36 cellular contexts compared by ENCODE assay signal in the genomic region with DNA sequence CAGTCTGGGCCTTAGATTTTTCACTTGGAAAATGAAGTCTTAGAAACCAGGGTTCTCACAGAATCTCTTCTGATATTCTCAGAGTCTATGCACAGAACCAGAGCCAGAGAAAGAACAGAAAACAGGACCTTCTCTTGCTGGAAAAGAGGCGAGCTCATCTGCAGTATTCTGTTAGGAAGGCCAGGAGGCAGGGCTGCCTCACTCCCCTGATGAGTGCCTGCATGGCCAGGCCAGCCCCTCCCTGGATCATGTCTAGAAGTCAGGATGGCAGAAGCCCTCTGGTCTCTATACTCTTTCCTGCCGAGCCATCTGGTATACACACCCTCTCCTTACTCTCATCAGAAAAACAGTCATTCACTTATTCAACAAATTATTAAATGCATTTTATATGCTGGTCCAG. TPM values are rescaled to one million over a fixed set of nuclear protein-coding genes. Genes with fewer than 3 reads are reported as not detected.
"Had no signal": no experiment of that assay in that cellular context is flagged by ENCODE, and none has a peak within 500 bp of the region (broad histone marks: within the 10 kb centered on the region; RNA-seq: fewer than 3 reads in every experiment).

No MANE protein-coding gene starts in this region.

- H3K27ac Mint-ChIP-seq: activated CD4-positive, alpha-beta T cell treated with anti-CD3 and anti-CD28 coated beads for 36 hours; activated CD4-positive, alpha-beta T cell treated with anti-CD3 and anti-CD28 coated beads, Interleukin-2, amount 10 ng/mL, durations not matched to agents 7 days and 5 days; activated naive CD4-positive, alpha-beta T cell treated with anti-CD3 and anti-CD28 coated beads for 36 hours; activated naive CD4-positive, alpha-beta T cell treated with anti-CD3 and anti-CD28 coated beads, Interleukin-2, amount 50 U/mL, for 72 hours; activated T-helper 1 cell treated with anti-CD3 and anti-CD28 coated beads, Interleukin-12 subunit alpha, Interleukin-12 subunit beta, Interleukin-2, Interleukin-4 antibody, amounts not matched to agents 30 ng/mL and 10 ng/mL and 1 ng/mL, durations not matched to agents 14 hours and 24 hours and 36 hours; T-helper 1 cell treated with Interleukin-12 subunit alpha and Interleukin-12 subunit beta and Interleukin-4 antibody, amounts not matched to agents 30 μg/mL and 1 μg/mL, for 36 hours; T-helper 2 cell treated with Interferon-gamma antibody and Interleukin-4, amounts not matched to agents 5 μg/mL and 100 μg/mL, for 36 hours had no signal

- H3K36me3 ChIP-seq: adrenal gland, breast epithelium, MG63, Peyer's patch, SJSA1 had no signal

- H3K4me3 Mint-ChIP-seq: activated CD4-positive, alpha-beta T cell treated with anti-CD3 and anti-CD28 coated beads for 36 hours; activated CD4-positive, alpha-beta T cell treated with anti-CD3 and anti-CD28 coated beads, Interleukin-2, amount 10 ng/mL, durations not matched to agents 7 days and 5 days; activated naive CD4-positive, alpha-beta T cell treated with anti-CD3 and anti-CD28 coated beads for 36 hours; activated T-cell treated with anti-CD3 and anti-CD28 coated beads, Interleukin-2, amount 50 U/mL, for 4 hours; activated T-helper 1 cell treated with anti-CD3 and anti-CD28 coated beads, Interleukin-12 subunit alpha, Interleukin-12 subunit beta, Interleukin-2, Interleukin-4 antibody, amounts not matched to agents 30 ng/mL and 10 ng/mL and 1 ng/mL, durations not matched to agents 14 hours and 24 hours and 36 hours; T-helper 1 cell treated with Interleukin-12 subunit alpha and Interleukin-12 subunit beta and Interleukin-4 antibody, amounts not matched to agents 30 μg/mL and 1 μg/mL, for 36 hours; T-helper 2 cell treated with Interferon-gamma antibody and Interleukin-4, amounts not matched to agents 5 μg/mL and 100 μg/mL, for 36 hours had no signal

- H3K9me3 ChIP-seq: adrenal gland, body of pancreas, breast epithelium, MG63, Peyer's patch, SJSA1, SK-N-SH had no signal

- DNase-seq: activated CD4-positive, alpha-beta T cell treated with anti-CD3 and anti-CD28 coated beads for 36 hours; activated CD4-positive, alpha-beta T cell treated with anti-CD3 and anti-CD28 coated beads, Interleukin-2, amount 10 ng/mL, durations not matched to agents 7 days and 5 days; activated CD4-positive, alpha-beta T cell treated with anti-CD3 and anti-CD28 coated beads, Interleukin-2, amount 50 U/mL, for 48 hours; activated CD8-positive, alpha-beta memory T cell treated with anti-CD3 and anti-CD28 coated beads, Interleukin-2, amount 50 U/mL, for 4 hours; activated gamma-delta T cell treated with Interleukin-2 at 50 U/mL for 16 hours; activated naive CD4-positive, alpha-beta T cell treated with anti-CD3 and anti-CD28 coated beads for 36 hours; activated T-cell treated with anti-CD3 and anti-CD28 coated beads for 4 hours; activated T-cell treated with anti-CD3 and anti-CD28 coated beads, Interleukin-2, amount 50 U/mL, for 4 hours; adrenal gland; body of pancreas; Karpas-422; MG63; NCI-H1048; NCI-H1105 treated with DMSO at 0.1 percent for 48 hours; NCI-H1436 treated with DMSO at 0.1 percent for 48 hours; NCI-H1694 treated with DMSO at 0.1 percent for 48 hours; NCI-H2029; NCI-H345; NCI-H510A; NCI-H526; NCI-H748 treated with DMSO at 0.1 percent for 48 hours; NK-92 treated with Interleukin-12 subunit alpha and Interleukin-12 subunit beta, amount 100 ng/mL, for 24 hours; PC-3; Peyer's patch; RPMI8226; SHP77 treated with DMSO at 0.1 percent for 48 hours; SK-N-SH had no signal

- H3K4me3 ChIP-seq: adrenal gland, body of pancreas, breast epithelium, MG63, Peyer's patch, SJSA1 had no signal

- ATAC-seq: activated CD4-positive, alpha-beta T cell treated with anti-CD3 and anti-CD28 coated beads for 36 hours; activated CD4-positive, CD25-positive, alpha-beta regulatory T cell treated with anti-CD3 and anti-CD28 coated beads, Interleukin-2, amount 50 U/mL, for 24 hours; activated naive CD4-positive, alpha-beta T cell treated with anti-CD3 and anti-CD28 coated beads, Interleukin-2, amount 50 U/mL, for 72 hours; activated T-cell treated with anti-CD3 and anti-CD28 coated beads, Interleukin-2, amount 50 U/mL, for 4 hours; body of pancreas; PC-3 had no signal

- H3K4me1 ChIP-seq: adrenal gland, body of pancreas, breast epithelium, Peyer's patch had no signal

- H3K9ac ChIP-seq: SK-N-SH had no signal

- H3K4me2 ChIP-seq: SK-N-SH had no signal

- H3K36me3 Mint-ChIP-seq: activated naive CD4-positive, alpha-beta T cell treated with anti-CD3 and anti-CD28 coated beads, Interleukin-2, amount 50 U/mL, for 72 hours had no signal

- H3K27ac ChIP-seq: adrenal gland, body of pancreas, breast epithelium, Peyer's patch, SJSA1 had no signal

- H3K27me3 ChIP-seq: adrenal gland, body of pancreas, breast epithelium, MG63, Peyer's patch had no signal

- H3K4me1 Mint-ChIP-seq: activated CD4-positive, alpha-beta T cell treated with anti-CD3 and anti-CD28 coated beads for 36 hours; activated CD4-positive, alpha-beta T cell treated with anti-CD3 and anti-CD28 coated beads, Interleukin-2, amount 10 ng/mL, durations not matched to agents 7 days and 5 days had no signal

- H3K27me3 Mint-ChIP-seq: activated CD4-positive, alpha-beta T cell treated with anti-CD3 and anti-CD28 coated beads for 36 hours; activated CD4-positive, alpha-beta T cell treated with anti-CD3 and anti-CD28 coated beads, Interleukin-2, amount 10 ng/mL, durations not matched to agents 7 days and 5 days had no signal

- H3K9me3 Mint-ChIP-seq: activated CD4-positive, alpha-beta T cell treated with anti-CD3 and anti-CD28 coated beads, Interleukin-2, amount 10 ng/mL, durations not matched to agents 7 days and 5 days; activated naive CD4-positive, alpha-beta T cell treated with anti-CD3 and anti-CD28 coated beads for 36 hours; activated naive CD4-positive, alpha-beta T cell treated with anti-CD3 and anti-CD28 coated beads, Interleukin-2, amount 50 U/mL, for 72 hours; activated T-cell treated with anti-CD3 and anti-CD28 coated beads, Interleukin-2, amount 50 U/mL, for 4 hours; activated T-helper 1 cell treated with anti-CD3 and anti-CD28 coated beads, Interleukin-12 subunit alpha, Interleukin-12 subunit beta, Interleukin-2, Interleukin-4 antibody, amounts not matched to agents 30 ng/mL and 10 ng/mL and 1 ng/mL, durations not matched to agents 14 hours and 24 hours and 36 hours; T-helper 1 cell treated with Interleukin-12 subunit alpha and Interleukin-12 subunit beta and Interleukin-4 antibody, amounts not matched to agents 30 μg/mL and 1 μg/mL, for 36 hours; T-helper 2 cell treated with Interferon-gamma antibody and Interleukin-4, amounts not matched to agents 5 μg/mL and 100 μg/mL, for 36 hours had no signal

RNA-seq across cellular contexts. Expression of a gene that starts 0.7 kb away (rescaled TPM):
- total RNA-seq: activated CD4-positive, alpha-beta T cell treated with anti-CD3 and anti-CD28 coated beads for 36 hours; activated CD4-positive, alpha-beta T cell treated with anti-CD3 and anti-CD28 coated beads, Interleukin-2, amount 10 ng/mL, durations not matched to agents 7 days and 5 days; activated naive CD4-positive, alpha-beta T cell treated with anti-CD3 and anti-CD28 coated beads for 36 hours; activated naive CD4-positive, alpha-beta T cell treated with anti-CD3 and anti-CD28 coated beads, Interleukin-2, amount 50 U/mL, for 72 hours; activated T-cell treated with anti-CD3 and anti-CD28 coated beads, Interleukin-2, amount 50 U/mL, for 4 hours; activated T-helper 1 cell treated with anti-CD3 and anti-CD28 coated beads, Interleukin-12 subunit alpha, Interleukin-12 subunit beta, Interleukin-2, Interleukin-4 antibody, amounts not matched to agents 30 ng/mL and 10 ng/mL and 1 ng/mL, durations not matched to agents 14 hours and 24 hours and 36 hours; adrenal gland; astrocyte; body of pancreas; breast epithelium; cardiac septum; PC-3; Peyer's patch; SJSA1 had no signal
- polyA plus RNA-seq: adrenal gland, SK-N-SH had no signal

RNA-seq across cellular contexts. Expression of a gene that starts 33.0 kb away (rescaled TPM):
- total RNA-seq: activated CD4-positive, alpha-beta T cell treated with anti-CD3 and anti-CD28 coated beads for 36 hours; activated CD4-positive, alpha-beta T cell treated with anti-CD3 and anti-CD28 coated beads, Interleukin-2, amount 10 ng/mL, durations not matched to agents 7 days and 5 days; activated naive CD4-positive, alpha-beta T cell treated with anti-CD3 and anti-CD28 coated beads for 36 hours; activated naive CD4-positive, alpha-beta T cell treated with anti-CD3 and anti-CD28 coated beads, Interleukin-2, amount 50 U/mL, for 72 hours; activated T-cell treated with anti-CD3 and anti-CD28 coated beads, Interleukin-2, amount 50 U/mL, for 4 hours; activated T-helper 1 cell treated with anti-CD3 and anti-CD28 coated beads, Interleukin-12 subunit alpha, Interleukin-12 subunit beta, Interleukin-2, Interleukin-4 antibody, amounts not matched to agents 30 ng/mL and 10 ng/mL and 1 ng/mL, durations not matched to agents 14 hours and 24 hours and 36 hours; adrenal gland; astrocyte; body of pancreas; breast epithelium; cardiac septum; PC-3; Peyer's patch; SJSA1 had no signal
- polyA plus RNA-seq: adrenal gland, SK-N-SH had no signal

RNA-seq across cellular contexts. Expression of a gene that starts 37.6 kb away (rescaled TPM):
- total RNA-seq: activated CD4-positive, alpha-beta T cell treated with anti-CD3 and anti-CD28 coated beads for 36 hours; activated CD4-positive, alpha-beta T cell treated with anti-CD3 and anti-CD28 coated beads, Interleukin-2, amount 10 ng/mL, durations not matched to agents 7 days and 5 days; activated naive CD4-positive, alpha-beta T cell treated with anti-CD3 and anti-CD28 coated beads for 36 hours; activated naive CD4-positive, alpha-beta T cell treated with anti-CD3 and anti-CD28 coated beads, Interleukin-2, amount 50 U/mL, for 72 hours; activated T-cell treated with anti-CD3 and anti-CD28 coated beads, Interleukin-2, amount 50 U/mL, for 4 hours; activated T-helper 1 cell treated with anti-CD3 and anti-CD28 coated beads, Interleukin-12 subunit alpha, Interleukin-12 subunit beta, Interleukin-2, Interleukin-4 antibody, amounts not matched to agents 30 ng/mL and 10 ng/mL and 1 ng/mL, durations not matched to agents 14 hours and 24 hours and 36 hours; adrenal gland; astrocyte; body of pancreas; breast epithelium; cardiac septum; PC-3; Peyer's patch; SJSA1 had no signal
- polyA plus RNA-seq: adrenal gland, SK-N-SH had no signal

RNA-seq across cellular contexts. Expression of a gene that starts 41.0 kb away (rescaled TPM):
- total RNA-seq: activated CD4-positive, alpha-beta T cell treated with anti-CD3 and anti-CD28 coated beads for 36 hours; activated CD4-positive, alpha-beta T cell treated with anti-CD3 and anti-CD28 coated beads, Interleukin-2, amount 10 ng/mL, durations not matched to agents 7 days and 5 days; activated naive CD4-positive, alpha-beta T cell treated with anti-CD3 and anti-CD28 coated beads for 36 hours; activated T-cell treated with anti-CD3 and anti-CD28 coated beads, Interleukin-2, amount 50 U/mL, for 4 hours; activated T-helper 1 cell treated with anti-CD3 and anti-CD28 coated beads, Interleukin-12 subunit alpha, Interleukin-12 subunit beta, Interleukin-2, Interleukin-4 antibody, amounts not matched to agents 30 ng/mL and 10 ng/mL and 1 ng/mL, durations not matched to agents 14 hours and 24 hours and 36 hours; astrocyte; body of pancreas; cardiac septum; Peyer's patch had no signal

RNA-seq across cellular contexts. Expression of a gene that starts 57.0 kb away (rescaled TPM):
- total RNA-seq: activated CD4-positive, alpha-beta T cell treated with anti-CD3 and anti-CD28 coated beads for 36 hours; activated CD4-positive, alpha-beta T cell treated with anti-CD3 and anti-CD28 coated beads, Interleukin-2, amount 10 ng/mL, durations not matched to agents 7 days and 5 days; activated naive CD4-positive, alpha-beta T cell treated with anti-CD3 and anti-CD28 coated beads for 36 hours; activated naive CD4-positive, alpha-beta T cell treated with anti-CD3 and anti-CD28 coated beads, Interleukin-2, amount 50 U/mL, for 72 hours; activated T-cell treated with anti-CD3 and anti-CD28 coated beads, Interleukin-2, amount 50 U/mL, for 4 hours; activated T-helper 1 cell treated with anti-CD3 and anti-CD28 coated beads, Interleukin-12 subunit alpha, Interleukin-12 subunit beta, Interleukin-2, Interleukin-4 antibody, amounts not matched to agents 30 ng/mL and 10 ng/mL and 1 ng/mL, durations not matched to agents 14 hours and 24 hours and 36 hours; astrocyte; body of pancreas; cardiac septum; PC-3; Peyer's patch; SJSA1 had no signal
- polyA plus RNA-seq: adrenal gland, SK-N-SH had no signal
